ENCODE assay signal across 15 cellular contexts in genomic region chr13:21164631-21165030, GRCh38. TPM values are rescaled to one million over a fixed set of nuclear protein-coding genes. Genes with fewer than 3 reads are reported as not detected.
A peak's percentile ranks its signal among the peaks of the same experiment; 100 is the strongest.
DNase-seq lines count a peak whose midpoint lies in the region; ATAC-seq and TF ChIP-seq lines count a peak whose summit lies in the region.
"Had no signal": no experiment of that assay in that cellular context is flagged by ENCODE, and none has a peak within 500 bp of the region (broad histone marks: within the 10 kb centered on the region; RNA-seq: fewer than 3 reads in every experiment).

No MANE protein-coding gene starts in this region.

- H3K27me3 Mint-ChIP-seq in MCF 10A (ENCODE audit: insufficient read depth, unreplicated experiment) = no peaks in the 10 kb centered on the region
- no peaks in the 10 kb centered on the region for H3K27me3 Mint-ChIP-seq in natural killer cell (ENCODE audit: low read depth in 2 of 2)

- CTCF ChIA-PET in MCF 10A (lab: Yijun Ruan, JAX) = no interaction called here

- H3K79me2 ChIP-seq in fibroblast of lung (ENCODE audit: control insufficient read depth, insufficient read depth, low read length) = peaks cover 3% of the 10 kb centered on the region

- peak; percentile 67 for DNase-seq in MCF 10A (ENCODE audit: unreplicated experiment)
- no peak for DNase-seq in breast epithelium (ENCODE audit: low spot score in 2 of 2)
- peak; percentile 15 to 39 for DNase-seq in fibroblast of lung (ENCODE audit: low read depth in 2 of 2)
- no peak for DNase-seq in natural killer cell
- no peak for DNase-seq in DMS114 treated with DMSO at 0.1 percent for 48 hours (lab: John Stamatoyannopoulos, UW; ENCODE audit: unreplicated experiment)
- DNase-seq in HuH-7 (ENCODE audit: low spot score) = no peak
- DNase-seq: C1 segment of cervical spinal cord, DMS 273 treated with DMSO at 0.1 percent for 48 hours, NCI-H1048, NCI-H226, NCI-H524 treated with DMSO at 0.1 percent for 48 hours, Peyer's patch, SHP77 had no signal

- H3K9ac ChIP-seq in fibroblast of lung (ENCODE audit: insufficient read depth, low read length) = no peak overlapping the region

- H3K4me1 Mint-ChIP-seq in MCF 10A (ENCODE audit: insufficient read depth, unreplicated experiment) (peaks cover 5% of the 10 kb centered on the region), natural killer cell (no peaks in the 10 kb centered on the region)

- POLR2A ChIA-PET in MCF 10A (lab: Yijun Ruan, JAX) = interaction anchor here (7.3 kb wide), 1 partner anchor 12 kb away, joined by 52 read pairs; the partner anchor contains the start of genes MRPL57 and SKA3

- TF ChIP-seq POLR2A in breast epithelium (IDR thresholded peaks at IDR 0.05) = no peak

- H2AFZ ChIP-seq in fibroblast of lung (ENCODE audit: low read length) = no peak overlapping the region

- no peak for TF ChIP-seq CTCF in MCF 10A (IDR thresholded peaks at IDR 0.05; ENCODE audit: unreplicated experiment)
- no peak for TF ChIP-seq CTCF in breast epithelium (IDR thresholded peaks at IDR 0.05)
- no peak for TF ChIP-seq CTCF in VCaP (conservative IDR thresholded peaks at IDR 0.05)
- no peak for TF ChIP-seq CTCF in fibroblast of lung (conservative IDR thresholded peaks at IDR 0.05 in 1 of 2, IDR thresholded peaks at IDR 0.05 in 1 of 2; ENCODE audit: low read depth in 1 of 2, low read length in 2 of 2)
- no peak for TF ChIP-seq CTCF in natural killer cell (IDR thresholded peaks at IDR 0.05)

- intact Hi-C loops in MCF 10A (cut with micrococcal nuclease) (no loop called here), breast epithelium (cut with DNase I; ENCODE audit: low total_unique reads) (no loop called here), natural killer cell (cut with micrococcal nuclease) (no loop called here)

- H3K4me3 Mint-ChIP-seq in MCF 10A (ENCODE audit: unreplicated experiment) (no peak overlapping the region), natural killer cell (no peak overlapping the region)

- H3K4me3 ChIP-seq in breast epithelium (no peak overlapping the region), fibroblast of lung (replicated peaks in 1 of 4; ENCODE audit: control extremely low read depth in 1 of 4, insufficient read depth in 1 of 4, low read depth in 3 of 4, low read length in 4 of 4) (no peak overlapping the region)
- H3K4me3 ChIP-seq: Peyer's patch had no signal

- H3K27me3 ChIP-seq in breast epithelium (no peaks in the 10 kb centered on the region), fibroblast of lung (ENCODE audit: control insufficient read depth, insufficient read depth, low read length) (no peaks in the 10 kb centered on the region)
- H3K27me3 ChIP-seq: Peyer's patch had no signal

- H3K4me1 ChIP-seq in breast epithelium (no peaks in the 10 kb centered on the region), fibroblast of lung (ENCODE audit: control insufficient read depth, extremely low read depth, insufficient read depth, low read length) (no peaks in the 10 kb centered on the region)
- H3K4me1 ChIP-seq: Peyer's patch had no signal

- H3K36me3 ChIP-seq in breast epithelium = no peaks in the 10 kb centered on the region
- H3K36me3 ChIP-seq in fibroblast of lung (ENCODE audit: control insufficient read depth, insufficient read depth, low read length) = peaks cover 2% of the 10 kb centered on the region
- H3K36me3 ChIP-seq: Peyer's patch had no signal

- no peak overlapping the region for H3K4me2 ChIP-seq in fibroblast of lung (ENCODE audit: extremely low read depth, insufficient read depth, low read length)

- H4K20me1 ChIP-seq in fibroblast of lung (ENCODE audit: control insufficient read depth, extremely low read depth, insufficient read depth, low read length) = no peaks in the 10 kb centered on the region

- no TSS peak for BruUV-seq in MCF 10A (replicated peaks; lab: Mats Ljungman, UMichigan)

- peak overlapping the region; percentile 50 for H3K27ac Mint-ChIP-seq in MCF 10A (ENCODE audit: low read depth, unreplicated experiment)
- H3K27ac Mint-ChIP-seq in natural killer cell = no peak overlapping the region

- no peaks in the 10 kb centered on the region for H3K9me3 Mint-ChIP-seq in MCF 10A (ENCODE audit: unreplicated experiment)
- H3K9me3 Mint-ChIP-seq in natural killer cell = no peaks in the 10 kb centered on the region

- H3K36me3 Mint-ChIP-seq in MCF 10A (ENCODE audit: insufficient read depth, unreplicated experiment) (peaks cover 14% of the 10 kb centered on the region), natural killer cell (no peaks in the 10 kb centered on the region)

- H3K9me3 ChIP-seq in breast epithelium (no peaks in the 10 kb centered on the region), fibroblast of lung (ENCODE audit: control insufficient read depth, insufficient read depth, low read depth, low read length) (no peaks in the 10 kb centered on the region)
- H3K9me3 ChIP-seq: Peyer's patch had no signal

- H3K27ac ChIP-seq in breast epithelium (no peak overlapping the region), VCaP (peak overlapping the region; percentile 46), fibroblast of lung (ENCODE audit: insufficient read depth, low read length) (no peak overlapping the region)
- H3K27ac ChIP-seq: Peyer's patch had no signal

- ATAC-seq in GM18858 (IDR thresholded peaks at IDR 0.05; ENCODE audit: unreplicated experiment) (no peak), natural killer cell (no peak)

RNA-seq across cellular contexts. Expression of gene SKA3, which starts 11.7 kb away (rescaled TPM):
- total RNA-seq in MCF 10A (2022) = 5.9 and 16.4 TPM in 2 replicates
- total RNA-seq in breast epithelium = 1 to 10 TPM in 2 of 3 donors, under 1 TPM in 1; 0.16 to 1.6 (median 1.3) TPM
- 6.1 and 10.3 TPM in 2 replicates for total RNA-seq in fibroblast of lung
- polyA plus RNA-seq in fibroblast of lung = 6.6 and 23.2 TPM in 2 replicates
- polyA plus RNA-seq in fibroblast of lung (2012) = 4.0 and 15.0 TPM in 2 replicates
- polyA minus RNA-seq in fibroblast of lung (ENCODE audit: low replicate concordance) = 2.9 and 4.7 TPM in 2 replicates
- 1 to 10 TPM; 1.3 to 3.2 (median 1.4) TPM for total RNA-seq in natural killer cell

RNA-seq across cellular contexts. Expression of gene MRPL57, which starts 11.8 kb away (rescaled TPM):
- total RNA-seq in MCF 10A (2022) (16.8 and 20.8 TPM in 2 replicates), breast epithelium (10 to 100 TPM; 33.9 to 38.8 (median 36.4) TPM), fibroblast of lung (18.0 and 29.4 TPM in 2 replicates), natural killer cell (1 to 10 TPM; 7.8 to 9.9 (median 8.3) TPM)
- polyA plus RNA-seq in fibroblast of lung = 8.9 and 10.4 TPM in 2 replicates
- polyA plus RNA-seq in fibroblast of lung (2012) = 16.8 and 25.0 TPM in 2 replicates
- 2.3 and 4.2 TPM in 2 replicates for polyA minus RNA-seq in fibroblast of lung (ENCODE audit: low replicate concordance)

RNA-seq across cellular contexts. Expression of gene SAP18, which starts 24.7 kb away (rescaled TPM):
- 213 and 262 TPM in 2 replicates for total RNA-seq in MCF 10A (2022)
- total RNA-seq in breast epithelium = 10 to 100 TPM; 41.0 to 69.4 (median 42.4) TPM
- total RNA-seq in fibroblast of lung = 48.5 and 76.8 TPM in 2 replicates
- 88.4 and 96.1 TPM in 2 replicates for polyA plus RNA-seq in fibroblast of lung
- 157 and 169 TPM in 2 replicates for polyA plus RNA-seq in fibroblast of lung (2012)
- 5.7 and 8.3 TPM in 2 replicates for polyA minus RNA-seq in fibroblast of lung (ENCODE audit: low replicate concordance)
- total RNA-seq in natural killer cell = 100 to 1,000 TPM; 195 to 228 (median 225) TPM

Comparison
In these comparisons a context has a peak if more than half of its experiments do, and no peak if none do; other contexts are left out.
1. DNase-seq: peak in MCF 10A (single experiment) and fibroblast of lung (2 of 2); none in breast epithelium (0 of 2), natural killer cell (single experiment), DMS114 treated with DMSO at 0.1 percent for 48 hours (single experiment) and HuH-7 (single experiment).